In genomic region chr1:109834951-109835350, GRCh38 we compare ENCODE assay signal across 29 cellular contexts.
"Had no signal": no experiment of that assay in that cellular context is flagged by ENCODE, and none has a peak within 500 bp of the region (broad histone marks: within the 10 kb centered on the region; RNA-seq: fewer than 3 reads in every experiment).

No MANE protein-coding gene starts in this region.

- H3K36me3 Mint-ChIP-seq: immature natural killer cell had no signal

- FAIRE-seq: islet of Langerhans, kidney had no signal

- H3K27ac ChIP-seq: left lung, lower lobe of right lung, ovary, prostate gland, skin epidermis, stomach, testis, thyroid gland, transverse colon, upper lobe of left lung, vagina had no signal

- H3K4me1 Mint-ChIP-seq: immature natural killer cell; mesothelial cell of epicardium; stimulated activated naive B cell treated with anti-CD40 and anti-IgM and Interleukin-4, amounts not matched to agents 10 μg/mL and 1 μg/mL and 100 μg/mL, for 72 hours had no signal

- ATAC-seq: left colon; left lung; lower lobe of right lung; naive thymus-derived CD4-positive, alpha-beta T cell; natural killer cell treated with Interleukin-12 subunit alpha and Interleukin-12 subunit beta and Interleukin-15 and Interleukin-18, amount 100 ng/mL, for 72 hours; right cardiac atrium; sciatic nerve; stimulated activated naive B cell treated with anti-CD40 and anti-IgM and Interleukin-4, amounts not matched to agents 10 μg/mL and 1 μg/mL and 100 μg/mL, for 72 hours; stimulated activated naive CD8-positive, alpha-beta T cell treated with anti-CD3 and anti-CD28 coated beads, Interleukin-15, Interleukin-2, amounts not matched to agents 100 U/mL and 50 U/mL, for 24 hours had no signal

- H3K9me3 Mint-ChIP-seq: natural killer cell treated with Interleukin-12 subunit alpha and Interleukin-12 subunit beta and Interleukin-15 and Interleukin-18, amount 100 ng/mL, for 72 hours had no signal

- DNase-seq: immature natural killer cell; kidney; left colon; left lung; lower lobe of right lung; mammary epithelial cell; mesenchymal stem cell; naive thymus-derived CD4-positive, alpha-beta T cell; ovary; retina; right cardiac atrium; stimulated activated CD4-positive, alpha-beta T cell treated with anti-CD3 and anti-CD28 coated beads, Interleukin-12 subunit alpha, Interleukin-12 subunit beta, amount 100 ng/mL, for 4 hours; stimulated activated CD4-positive, alpha-beta T cell treated with anti-CD3 and anti-CD28 coated beads, Interleukin-15, amount 100 ng/mL, for 24 hours; stimulated activated CD4-positive, alpha-beta T cell treated with anti-CD3 and anti-CD28 coated beads, Interleukin-2, amount 100 ng/mL, for 24 hours; stimulated activated CD4-positive, alpha-beta T cell treated with anti-CD3 and anti-CD28 coated beads, Interleukin-4, amount 100 ng/mL, for 1 hour; stimulated activated naive B cell treated with anti-CD40 and anti-IgM and Interleukin-4, amounts not matched to agents 10 μg/mL and 1 μg/mL and 100 μg/mL, for 72 hours; stimulated activated naive CD8-positive, alpha-beta T cell treated with anti-CD3 and anti-CD28 coated beads, Interleukin-15, Interleukin-2, amounts not matched to agents 100 U/mL and 50 U/mL, for 24 hours; stomach; testis; thyroid gland; transverse colon; upper lobe of left lung had no signal

- H3K36me3 ChIP-seq: left lung, lower lobe of right lung, ovary, prostate gland, stomach, thyroid gland, transverse colon, upper lobe of left lung, vagina had no signal

- H3K4me1 ChIP-seq: left lung, lower lobe of right lung, prostate gland, stomach, testis, thyroid gland, transverse colon, upper lobe of left lung had no signal

- H3K27me3 ChIP-seq: left lung, ovary, stomach, testis, thyroid gland, transverse colon, upper lobe of left lung, vagina had no signal

- H3K4me3 Mint-ChIP-seq: immature natural killer cell; mesothelial cell of epicardium; naive thymus-derived CD4-positive, alpha-beta T cell; natural killer cell treated with Interleukin-12 subunit alpha and Interleukin-12 subunit beta and Interleukin-15 and Interleukin-18, amount 100 ng/mL, for 72 hours; stimulated activated naive B cell treated with anti-CD40 and anti-IgM and Interleukin-4, amounts not matched to agents 10 μg/mL and 1 μg/mL and 100 μg/mL, for 72 hours had no signal

- H3K9me3 ChIP-seq: lower lobe of right lung, ovary, prostate gland, testis, thyroid gland, transverse colon, vagina had no signal

- H3K4me3 ChIP-seq: left lung, lower lobe of right lung, ovary, prostate gland, skin epidermis, stomach, testis, thyroid gland, transverse colon, upper lobe of left lung, vagina had no signal

- H3K27ac Mint-ChIP-seq: immature natural killer cell; mesothelial cell of epicardium; naive thymus-derived CD4-positive, alpha-beta T cell; natural killer cell treated with Interleukin-12 subunit alpha and Interleukin-12 subunit beta and Interleukin-15 and Interleukin-18, amount 100 ng/mL, for 72 hours; stimulated activated naive B cell treated with anti-CD40 and anti-IgM and Interleukin-4, amounts not matched to agents 10 μg/mL and 1 μg/mL and 100 μg/mL, for 72 hours had no signal
